In genomic region chr5:146203011-146203871, GRCh38 we compare ENCODE assay signal across 8 cellular contexts. TPM values are rescaled to one million over a fixed set of nuclear protein-coding genes. Genes with fewer than 3 reads are reported as not detected.
DNase-seq lines count a peak whose midpoint lies in the region; ATAC-seq and TF ChIP-seq lines count a peak whose summit lies in the region.

Gene RBM27, plus strand, starts transcription at chr5:146203605. Its CDS starts 161 bp downstream, at chr5:146203766.

- no peak within 1 kb of the TSS for H2AK5ac ChIP-seq in mesenchymal stem cell (ENCODE audit: low read length, severe bottlenecking)

- no peaks in the 10 kb centered on the region for H3K9me3 Mint-ChIP-seq in endodermal cell

- H4K8ac ChIP-seq in mesenchymal stem cell (ENCODE audit: low read length) = peak within 1 kb of the TSS; percentile 84

- H3K36me3 ChIP-seq in endodermal cell (ENCODE audit: control insufficient read depth, insufficient read depth, low read length) (no peaks in the 10 kb centered on the region), mesenchymal stem cell (ENCODE audit: control insufficient read depth in 1 of 2, insufficient read depth in 2 of 2, low read depth in 1 of 2, low read length in 2 of 2) (no peaks in the 10 kb centered on the region)

- WGBS in endodermal cell (ENCODE audit: insufficient coverage in 1 of 2, insufficient read length in 1 of 2), 2 experiments = 0 to 2% methylated on average over 16 to 47 of the region's 48 CpGs
- under 1% methylated on average over 45 of the region's 48 CpGs for WGBS in mesenchymal stem cell

- DNase-seq in COLO829 (ENCODE audit: low spot score) (peak; percentile 96), HT-29 (ENCODE audit: low spot score) (peak; percentile 98), NOMO-1 (lab: John Stamatoyannopoulos, UW; ENCODE audit: unreplicated experiment in 2 of 2) (peak; percentile 97 to 98), endodermal cell (peak; percentile 100), mesenchymal stem cell (peak; percentile 98)
- peak; percentile 94 for DNase-seq in stimulated activated CD8-positive, alpha-beta memory T cell treated with anti-CD3 and anti-CD28 coated beads, Interleukin-12 subunit alpha, Interleukin-12 subunit beta, amount 100 ng/mL, for 4 hours (ENCODE audit: low read depth)

- peak within 1 kb of the TSS; percentile 61 for H2BK120ac ChIP-seq in mesenchymal stem cell (ENCODE audit: low read depth, low read length)

- CTCF ChIA-PET in activated CD8-positive, alpha-beta memory T cell treated with anti-CD3 and anti-CD28 coated beads for 36 hours (lab: Charles Lee) = interaction anchor here (1.2 kb wide), 1 partner anchor 20 kb away, joined by 4 read pairs; the partner anchor contains the start of gene LARS1

- H3K18ac ChIP-seq in mesenchymal stem cell (ENCODE audit: low read depth in 1 of 2, low read length in 2 of 2) = peak within 1 kb of the TSS; percentile 97 to 99

- H3K27ac ChIP-seq in endodermal cell (ENCODE audit: low read depth, low read length) (peak within 1 kb of the TSS; percentile 69), mesenchymal stem cell (ENCODE audit: low read length, poor library complexity, severe bottlenecking) (peak within 1 kb of the TSS; percentile 93)

- no peak within 1 kb of the TSS for H3K27ac Mint-ChIP-seq in endodermal cell

- peak within 1 kb of the TSS; percentile 51 for H2BK5ac ChIP-seq in mesenchymal stem cell (ENCODE audit: low read depth, low read length, poor library complexity, severe bottlenecking)

- H3K14ac ChIP-seq in mesenchymal stem cell (ENCODE audit: low read length in 2 of 2) = peak within 1 kb of the TSS in 1 of 2 experiments; percentile 97

- peaks cover 2% of the 10 kb centered on the region for H3K27me3 Mint-ChIP-seq in endodermal cell (ENCODE audit: insufficient read depth)

- H3K4me1 Mint-ChIP-seq in endodermal cell = peaks cover 5% of the 10 kb centered on the region

- H3K4me2 ChIP-seq in mesenchymal stem cell (ENCODE audit: low read length, poor library complexity, severe bottlenecking) = peak within 1 kb of the TSS; percentile 91

- peak within 1 kb of the TSS; percentile 61 for H4K91ac ChIP-seq in mesenchymal stem cell (ENCODE audit: low read length)

- peak within 1 kb of the TSS in 1 of 2 experiments; percentile 83 for H2BK12ac ChIP-seq in mesenchymal stem cell (ENCODE audit: low read length in 2 of 2)

- no peaks in the 10 kb centered on the region for H3K27me3 ChIP-seq in endodermal cell (ENCODE audit: control insufficient read depth, insufficient read depth, low read length, poor library complexity, severe bottlenecking)
- no peaks in the 10 kb centered on the region for H3K27me3 ChIP-seq in mesenchymal stem cell (ENCODE audit: control insufficient read depth in 1 of 2, insufficient read depth in 1 of 2, low read length in 2 of 2)

- H3K4me1 ChIP-seq in endodermal cell (ENCODE audit: control insufficient read depth, insufficient read depth, low read length) (no peaks in the 10 kb centered on the region), mesenchymal stem cell (ENCODE audit: control insufficient read depth, insufficient read depth, low read depth, low read length) (peaks cover 8% of the 10 kb centered on the region)

- POLR2A ChIA-PET in activated CD8-positive, alpha-beta memory T cell treated with anti-CD3 and anti-CD28 coated beads for 36 hours (lab: Charles Lee) = interaction anchor here (0.5 to 1.0 kb wide), 3 partner anchors 19 to 314 kb away, joined by 3 to 5 read pairs (median 4); no protein-coding TSS in a partner anchor

- no peaks in the 10 kb centered on the region for H3K79me1 ChIP-seq in mesenchymal stem cell (replicated peaks; ENCODE audit: low read length, poor library complexity, severe bottlenecking)

- H3K4me3 ChIP-seq in endodermal cell (ENCODE audit: low read length) = peak within 1 kb of the TSS; percentile 89
- peak within 1 kb of the TSS; percentile 85 to 86 for H3K4me3 ChIP-seq in mesenchymal stem cell (ENCODE audit: insufficient read depth in 1 of 2, low read depth in 1 of 2, low read length in 2 of 2)

- H3K23ac ChIP-seq in mesenchymal stem cell (ENCODE audit: low read length in 2 of 2) = peak within 1 kb of the TSS in 1 of 2 experiments; percentile 59

- peak; percentile 100 for ATAC-seq in GM21360 (IDR thresholded peaks at IDR 0.05; ENCODE audit: unreplicated experiment)

- TF ChIP-seq CTCF in endodermal cell (conservative IDR thresholded peaks at IDR 0.05) = no peak

- H3K4me3 Mint-ChIP-seq in endodermal cell = no peak within 1 kb of the TSS

- H3K9me3 ChIP-seq in endodermal cell (ENCODE audit: control insufficient read depth, low read length) (no peaks in the 10 kb centered on the region), mesenchymal stem cell (ENCODE audit: control insufficient read depth, low read length) (no peaks in the 10 kb centered on the region)

- H2AFZ ChIP-seq in mesenchymal stem cell (ENCODE audit: low read depth, low read length) = peak within 1 kb of the TSS; percentile 91

- H3K9ac ChIP-seq in endodermal cell (ENCODE audit: extremely low read depth, low read length, poor library complexity, severe bottlenecking) = peak within 1 kb of the TSS; percentile 52
- H3K9ac ChIP-seq in mesenchymal stem cell (ENCODE audit: low read length) = peak within 1 kb of the TSS; percentile 94

- no peak within 1 kb of the TSS for H2BK15ac ChIP-seq in mesenchymal stem cell (ENCODE audit: low read depth, poor library complexity, severe bottlenecking)

- no peaks in the 10 kb centered on the region for H3K36me3 Mint-ChIP-seq in endodermal cell (ENCODE audit: low read depth)

- peak within 1 kb of the TSS; percentile 46 to 96 for H3K4ac ChIP-seq in mesenchymal stem cell (ENCODE audit: low read depth in 1 of 2, low read length in 2 of 2)

RNA-seq across cellular contexts. Expression of gene RBM27, which starts in this region (rescaled TPM):
- total RNA-seq in HT-29 (2014; rRNA removed; shearing (Covaris generic)) = 10.1 and 17.5 TPM in 2 replicates
- total RNA-seq in activated CD8-positive, alpha-beta memory T cell treated with anti-CD3 and anti-CD28 coated beads for 36 hours = 10 to 100 TPM; 33.0 TPM
- 10 to 100 TPM; 26.9 to 30.9 TPM for total RNA-seq in endodermal cell
- polyA plus RNA-seq in endodermal cell (2013, experiment 1 of 2) = 22.0 TPM
- 19.2 TPM for polyA plus RNA-seq in endodermal cell (2013, experiment 2 of 2)
- polyA plus RNA-seq in mesenchymal stem cell (2013, experiment 1 of 2) = 9.7 TPM
- 9.9 TPM for polyA plus RNA-seq in mesenchymal stem cell (2013, experiment 2 of 2)

Comparison
In these comparisons a context has a peak if more than half of its experiments do, and no peak if none do; other contexts are left out.
1. Peak in every context shown above with its lines: DNase-seq, ATAC-seq, H3K4me3 ChIP-seq and H3K27ac ChIP-seq.